ENCODE assay signal across 7 cellular contexts in the genomic region with DNA sequence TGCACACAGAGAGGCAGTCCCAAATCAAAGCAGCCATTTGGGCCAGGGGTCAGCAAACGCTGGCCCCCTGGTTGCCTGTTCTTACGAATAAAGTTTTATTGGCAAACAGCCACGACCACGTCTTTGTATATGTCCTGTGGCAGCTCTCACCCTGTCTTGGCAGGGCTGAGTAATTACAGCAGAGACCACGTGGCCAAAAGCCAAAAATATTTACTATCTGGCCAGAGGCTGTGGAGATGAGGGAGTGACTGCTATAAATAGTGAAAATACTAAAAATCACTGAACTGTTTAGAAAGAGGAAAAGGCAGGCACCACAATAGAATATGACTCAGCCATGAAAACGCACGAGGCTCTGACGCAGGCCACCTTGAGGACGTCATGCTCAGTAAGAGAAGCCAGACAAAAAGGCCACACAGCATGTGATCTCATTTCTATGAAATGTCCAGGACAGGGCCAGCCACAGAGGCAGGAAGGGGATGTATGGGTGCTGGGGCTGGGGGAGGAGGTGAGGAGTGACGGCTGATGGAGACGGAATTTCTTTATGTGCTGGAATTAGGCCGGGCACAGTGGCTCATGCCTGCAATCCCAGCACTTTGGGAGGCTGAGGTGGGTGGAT. TPM values are rescaled to one million over a fixed set of nuclear protein-coding genes. Genes with fewer than 3 reads are reported as not detected.
DNase-seq lines count a peak whose midpoint lies in the region; ATAC-seq and TF ChIP-seq lines count a peak whose summit lies in the region.

No MANE protein-coding gene starts in this region.

- H3K4me1 ChIP-seq in body of pancreas: no peaks in the 10 kb centered on the region
- H3K4me1 ChIP-seq in transverse colon: peaks cover 0 to 6% (median 4%) of the 10 kb centered on the region in 4 donors
- H3K4me1 ChIP-seq in OCI-LY7 (ENCODE audit: insufficient read depth, low read length, poor library complexity, severe bottlenecking): no peaks in the 10 kb centered on the region

- H3K9me2 ChIP-seq in OCI-LY7 (ENCODE audit: insufficient read depth, low read length): no peaks in the 10 kb centered on the region

- in situ Hi-C loops in transverse colon (cut with MboI; ENCODE audit: low pct_ligation_motif_present in 1 of 4, low pct_unique_long_range_greater_than_20kb in 1 of 4, low sequenced_read_pairs in 3 of 4): no loop called here

- CTCF ChIA-PET in OCI-LY7 (lab: Charles Lee; ENCODE audit: unreplicated experiment): no interaction called here

- H3K79me2 ChIP-seq in OCI-LY7 (ENCODE audit: insufficient read depth, low read depth, low read length): no peaks in the 10 kb centered on the region

- H2AFZ ChIP-seq in OCI-LY7 (ENCODE audit: low read length): no peak overlapping the region

- DNase-seq in M059J (ENCODE audit: low read depth) (peak; percentile 99), body of pancreas (peak in 2 of 4 donors; percentile 53 to 70), left kidney (ENCODE audit: low read depth, low spot score) (peak; percentile 85), transverse colon (peak; percentile 61), NCI-H1417 (lab: John Stamatoyannopoulos, UW) (no peak), NCI-H2107 (lab: John Stamatoyannopoulos, UW) (no peak), OCI-LY7 (ENCODE audit: low spot score) (no peak)

- no peak overlapping the region for H3K4me2 ChIP-seq in OCI-LY7 (ENCODE audit: low read length)

- ATAC-seq in body of pancreas: peak; percentile 49

- POLR2A ChIA-PET in OCI-LY7 (lab: Charles Lee): no interaction called here

- TF ChIP-seq POLR2A in body of pancreas (IDR thresholded peaks at IDR 0.05) (no peak), transverse colon (IDR thresholded peaks at IDR 0.05) (no peak)

- peak; percentile 96 for TF ChIP-seq EP300 in transverse colon (IDR thresholded peaks at IDR 0.05; ENCODE audit: low read depth)

- H3K4me3 ChIP-seq in body of pancreas: no peak overlapping the region
- no peak overlapping the region for H3K4me3 ChIP-seq in transverse colon
- H3K4me3 ChIP-seq in OCI-LY7 (ENCODE audit: low read depth, low read length, poor library complexity, severe bottlenecking): no peak overlapping the region

- H3K36me3 ChIP-seq in body of pancreas (replicated peaks in 1 of 2; ENCODE audit: insufficient read depth in 1 of 2, low read depth in 2 of 2) (peaks cover 26 to 33% of the 10 kb centered on the region in 2 donors), transverse colon (peaks cover 0 to 47% (median 7%) of the 10 kb centered on the region in 4 donors), OCI-LY7 (ENCODE audit: insufficient read depth, low read length) (no peaks in the 10 kb centered on the region)

- H3K27me3 ChIP-seq in body of pancreas: no peaks in the 10 kb centered on the region
- no peaks in the 10 kb centered on the region for H3K27me3 ChIP-seq in transverse colon

- H3K9me3 ChIP-seq in body of pancreas: no peaks in the 10 kb centered on the region
- H3K9me3 ChIP-seq in transverse colon: no peaks in the 10 kb centered on the region
- no peaks in the 10 kb centered on the region for H3K9me3 ChIP-seq in OCI-LY7 (ENCODE audit: low read length)

- TF ChIP-seq CTCF in body of pancreas (IDR thresholded peaks at IDR 0.05) (no peak), transverse colon (IDR thresholded peaks at IDR 0.05) (no peak), OCI-LY7 (conservative IDR thresholded peaks at IDR 0.05; ENCODE audit: low read length) (no peak)

- WGBS in body of pancreas, 2 donors: 54 to 72% methylated on average over 12 of the region's 12 CpGs
- WGBS in transverse colon (ENCODE audit: low coverage in 1 of 2), 2 donors: 26 to 45% methylated on average over 8 to 12 of the region's 12 CpGs

- no TSS peak for BruUV-seq in OCI-LY7 (replicated peaks; lab: Mats Ljungman, UMichigan)

- intact Hi-C loops in body of pancreas (cut with DNase I): no loop called here
- intact Hi-C loops in transverse colon (cut with DNase I; ENCODE audit: low total_unique reads): no loop called here
- intact Hi-C loops in OCI-LY7 (cut with micrococcal nuclease; ENCODE audit: unreplicated experiment): no loop called here

- H4K20me1 ChIP-seq in OCI-LY7 (ENCODE audit: insufficient read depth, low read length): no peaks in the 10 kb centered on the region

- H3K27ac ChIP-seq in body of pancreas (peak overlapping the region; percentile 8 to 54 (median 40)), transverse colon (peak overlapping the region; percentile 69 to 83 (median 76)), OCI-LY7 (ENCODE audit: low read depth, low read length, poor library complexity, severe bottlenecking) (no peak overlapping the region)

RNA-seq across cellular contexts. Expression of a gene that starts 29.4 kb away (rescaled TPM):
- not detected in 2 replicates for total RNA-seq in M059J (2014; rRNA removed; shearing (Covaris generic))
- total RNA-seq in body of pancreas: 10 to 100 TPM in 1 of 2 donors, 1 to 10 TPM in 1; 7.6 to 11.4 TPM
- total RNA-seq in transverse colon: 100 to 1,000 TPM in 1 of 4 donors, 10 to 100 TPM in 3; 18.7 to 100 (median 85.5) TPM
- 9.9 and 14.4 TPM in 2 replicates for total RNA-seq in OCI-LY7 (2014; rRNA removed; shearing (Covaris generic))
- 6.8 and 11.3 TPM in 2 replicates for total RNA-seq in OCI-LY7 (2022)

RNA-seq across cellular contexts. Expression of a gene that starts 32.3 kb away (rescaled TPM):
- not detected in 2 replicates for total RNA-seq in M059J (2014; rRNA removed; shearing (Covaris generic))
- total RNA-seq in body of pancreas (not detected), transverse colon (10 to 100 TPM in 1 of 4 donors, 1 to 10 TPM in 1, not detected in 2; 4.1 to 15.3 TPM), OCI-LY7 (2022) (not detected in 2 replicates)
- not detected in 2 replicates for total RNA-seq in OCI-LY7 (2014; rRNA removed; shearing (Covaris generic))

RNA-seq across cellular contexts. Expression of a gene that starts 49.6 kb away (rescaled TPM):
- 6.9 and 16.4 TPM in 2 replicates for total RNA-seq in M059J (2014; rRNA removed; shearing (Covaris generic))
- total RNA-seq in body of pancreas: 10 to 100 TPM in 1 of 2 donors, 1 to 10 TPM in 1; 9.3 to 17.5 TPM
- 10 to 100 TPM in 2 of 4 donors, 1 to 10 TPM in 2; 7.2 to 13.5 (median 10.8) TPM for total RNA-seq in transverse colon
- total RNA-seq in OCI-LY7 (2014; rRNA removed; shearing (Covaris generic)): 12.3 and 13.1 TPM in 2 replicates
- total RNA-seq in OCI-LY7 (2022): 9.8 and 11.3 TPM in 2 replicates

RNA-seq across cellular contexts. Expression of a gene that starts 55.2 kb away (rescaled TPM):
- total RNA-seq in M059J (2014; rRNA removed; shearing (Covaris generic)): 35.7 and 56.5 TPM in 2 replicates
- total RNA-seq in body of pancreas: 10 to 100 TPM; 16.6 to 20.1 TPM
- total RNA-seq in transverse colon: 100 to 1,000 TPM in 1 of 4 donors, 10 to 100 TPM in 3; 29.1 to 107 (median 35.3) TPM
- 39.8 and 61.2 TPM in 2 replicates for total RNA-seq in OCI-LY7 (2014; rRNA removed; shearing (Covaris generic))
- total RNA-seq in OCI-LY7 (2022): 65.3 and 67.9 TPM in 2 replicates

Comparison
In these comparisons a context has a peak if more than half of its experiments do, and no peak if none do; other contexts are left out.
1. DNase-seq: peak in M059J (single experiment), left kidney (single experiment) and transverse colon (single experiment); none in NCI-H1417 (0 of 3), NCI-H2107 (single experiment) and OCI-LY7 (single experiment).